In the genomic region with DNA sequence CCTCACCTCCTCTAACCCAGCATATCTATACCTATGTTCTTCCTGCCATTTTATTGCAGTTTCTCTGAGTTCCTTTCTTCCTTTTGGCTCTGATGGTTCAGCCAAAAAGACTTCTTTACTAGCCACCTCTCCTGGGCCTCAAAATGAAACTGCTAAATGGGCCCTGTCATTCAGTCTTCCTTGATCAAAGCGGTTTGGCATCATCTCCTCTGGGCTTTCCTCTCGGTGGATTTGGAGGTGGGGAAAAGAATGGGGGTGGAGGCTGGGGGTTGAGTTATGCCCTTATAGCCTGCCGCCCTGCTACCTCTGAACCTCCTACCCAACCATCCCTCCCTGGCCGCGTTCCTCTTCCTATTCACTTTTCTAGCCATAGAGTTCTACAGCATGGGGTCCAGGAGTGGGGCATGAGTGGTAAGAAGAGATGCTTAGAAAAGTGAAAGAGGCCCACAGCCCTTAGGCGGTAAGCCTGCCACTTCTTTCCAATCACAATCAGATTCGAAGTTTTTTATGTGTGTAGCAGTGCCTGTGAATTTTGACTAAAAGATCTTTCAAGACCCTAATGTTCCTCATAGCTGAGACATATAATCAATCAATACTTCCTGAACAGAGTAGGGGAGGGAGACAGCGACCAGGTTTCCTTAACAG, we compare ENCODE assay signal across 9 cellular contexts. TPM values are rescaled to one million over a fixed set of nuclear protein-coding genes. Genes with fewer than 3 reads are reported as not detected.
DNase-seq lines count a peak whose midpoint lies in the region; ATAC-seq and TF ChIP-seq lines count a peak whose summit lies in the region.
"Had no signal": no experiment of that assay in that cellular context is flagged by ENCODE, and none has a peak within 500 bp of the region (broad histone marks: within the 10 kb centered on the region; RNA-seq: fewer than 3 reads in every experiment).

No MANE protein-coding gene starts in this region.

- H3K27me3 ChIP-seq in SJCRH30 (no peaks in the 10 kb centered on the region), dorsolateral prefrontal cortex (peaks cover 0 to 35% (median 21%) of the 10 kb centered on the region in 45 donors)

- DNase-seq in EH (ENCODE audit: low read depth) = peak; percentile 39
- peak; percentile 27 to 49 for DNase-seq in SJCRH30
- no peak for DNase-seq in fibroblast of mammary gland (ENCODE audit: low read depth)
- no peak for DNase-seq in progenitor cell of endocrine pancreas (ENCODE audit: low spot score, unreplicated experiment)
- no peak for DNase-seq in head of caudate nucleus
- no peak for DNase-seq in dorsolateral prefrontal cortex
- DNase-seq: NCI-H1092 had no signal

- no peak for ATAC-seq in HG03439 (IDR thresholded peaks at IDR 0.05; ENCODE audit: unreplicated experiment)
- ATAC-seq in GM19023 (IDR thresholded peaks at IDR 0.05; ENCODE audit: unreplicated experiment) = no peak

- intact Hi-C loops in head of caudate nucleus (cut with DNase I) = loop anchor here (10.0 kb wide), 1 partner anchor 45 kb away; no protein-coding TSS in a partner anchor
- intact Hi-C loops in dorsolateral prefrontal cortex (cut with DNase I) = loop anchor here (5.0 to 10.0 kb wide), 2 partner anchors 45 to 48 kb away; no protein-coding TSS in a partner anchor

- H3K9me3 ChIP-seq in SJCRH30 (replicated peaks) = no peaks in the 10 kb centered on the region

- no peaks in the 10 kb centered on the region for H3K27me3 Mint-ChIP-seq in progenitor cell of endocrine pancreas

- peaks cover 24% of the 10 kb centered on the region for H3K36me3 Mint-ChIP-seq in progenitor cell of endocrine pancreas (ENCODE audit: insufficient read depth)

- peaks cover 48% of the 10 kb centered on the region for H3K4me1 Mint-ChIP-seq in progenitor cell of endocrine pancreas (ENCODE audit: low read depth)

- H3K4me3 Mint-ChIP-seq in progenitor cell of endocrine pancreas (ENCODE audit: low read depth) = peak overlapping the region; percentile 82

- TF ChIP-seq CTCF in fibroblast of mammary gland (conservative IDR thresholded peaks at IDR 0.05; ENCODE audit: control insufficient read depth, insufficient read depth, low read depth, low read length) (no peak), progenitor cell of endocrine pancreas (IDR thresholded peaks at IDR 0.05; ENCODE audit: unreplicated experiment) (no peak), dorsolateral prefrontal cortex (IDR thresholded peaks at IDR 0.05 in 54 of 56, conservative IDR thresholded peaks at IDR 0.05 in 2 of 56; ENCODE audit: low read depth in 1 of 56, partially characterized antibody in 56 of 56) (no peak)

- peak overlapping the region; percentile 95 for H3K27ac Mint-ChIP-seq in progenitor cell of endocrine pancreas

- H3K9me3 Mint-ChIP-seq in progenitor cell of endocrine pancreas (ENCODE audit: low read depth) = no peaks in the 10 kb centered on the region

- H3K4me1 ChIP-seq in SJCRH30 = peaks cover 31% of the 10 kb centered on the region

- peak overlapping the region; percentile 88 for H3K27ac ChIP-seq in SJCRH30
- H3K27ac ChIP-seq in dorsolateral prefrontal cortex = peak overlapping the region in 7 of 59 donors; percentile 3 to 79 (median 34)

- peaks cover 29% of the 10 kb centered on the region for H3K36me3 ChIP-seq in SJCRH30

- peak overlapping the region; percentile 91 for H3K4me3 ChIP-seq in SJCRH30
- peak overlapping the region; percentile 43 for H3K4me3 ChIP-seq in fibroblast of mammary gland (ENCODE audit: control insufficient read depth, low read depth, low read length)
- H3K4me3 ChIP-seq in dorsolateral prefrontal cortex = peak overlapping the region in 18 of 59 donors; percentile 10 to 73 (median 65)

RNA-seq across cellular contexts. Expression of gene AJUBA, which starts 2.5 kb away (rescaled TPM):
- 41.1 and 47.3 TPM in 2 replicates for total RNA-seq in SJCRH30 (2014; rRNA removed; shearing (Covaris generic))
- total RNA-seq in progenitor cell of endocrine pancreas (97.1 and 104 TPM in 2 replicates), dorsolateral prefrontal cortex (1 to 10 TPM in 101 of 120 experiments, under 1 TPM in 19; 0.21 to 9.0 (median 1.9) TPM)

RNA-seq across cellular contexts. Expression of gene HAUS4, which starts 23.0 kb away (rescaled TPM):
- total RNA-seq in SJCRH30 (2014; rRNA removed; shearing (Covaris generic)) = 42.9 and 44.5 TPM in 2 replicates
- total RNA-seq in progenitor cell of endocrine pancreas (36.6 and 39.1 TPM in 2 replicates), dorsolateral prefrontal cortex (10 to 100 TPM in 118 of 120 experiments, 1 to 10 TPM in 2; 8.9 to 28.8 (median 18.4) TPM)

RNA-seq across cellular contexts. Expression of gene C14orf93, which starts 30.1 kb away (rescaled TPM):
- total RNA-seq in SJCRH30 (2014; rRNA removed; shearing (Covaris generic)) = 11.9 and 13.5 TPM in 2 replicates
- total RNA-seq in progenitor cell of endocrine pancreas = 14.4 and 15.4 TPM in 2 replicates
- 10 to 100 TPM in 12 of 120 experiments, 1 to 10 TPM in 108; 2.6 to 11.8 (median 6.5) TPM for total RNA-seq in dorsolateral prefrontal cortex

RNA-seq across cellular contexts. Expression of gene PRMT5, which starts 50.7 kb away (rescaled TPM):
- 104 and 113 TPM in 2 replicates for total RNA-seq in SJCRH30 (2014; rRNA removed; shearing (Covaris generic))
- total RNA-seq in progenitor cell of endocrine pancreas (104 and 111 TPM in 2 replicates), dorsolateral prefrontal cortex (10 to 100 TPM; 35.6 to 70.9 (median 49.6) TPM)

RNA-seq across cellular contexts. Expression of gene PSMB5, which starts 54.8 kb away (rescaled TPM):
- 224 and 242 TPM in 2 replicates for total RNA-seq in SJCRH30 (2014; rRNA removed; shearing (Covaris generic))
- total RNA-seq in progenitor cell of endocrine pancreas (156 and 165 TPM in 2 replicates), dorsolateral prefrontal cortex (100 to 1,000 TPM in 60 of 120 experiments, 10 to 100 TPM in 60; 63.4 to 136 (median 100) TPM)

Comparison
In these comparisons a context has a peak if more than half of its experiments do, and no peak if none do; other contexts are left out.
1. DNase-seq: peak in EH (single experiment) and SJCRH30 (2 of 2); none in fibroblast of mammary gland (single experiment), progenitor cell of endocrine pancreas (single experiment), head of caudate nucleus (0 of 42) and dorsolateral prefrontal cortex (0 of 10).